Comparison of ENCODE assay signal across 29 cellular contexts in genomic region chr13:113613789-113614379, GRCh38. TPM values are rescaled to one million over a fixed set of nuclear protein-coding genes. Genes with fewer than 3 reads are reported as not detected.
"Had no signal": no experiment of that assay in that cellular context is flagged by ENCODE, and none has a peak within 500 bp of the region (broad histone marks: within the 10 kb centered on the region; RNA-seq: fewer than 3 reads in every experiment).

No MANE protein-coding gene starts in this region.

- H3K4me3 ChIP-seq: adrenal gland, breast epithelium, Peyer's patch, SJCRH30 had no signal

- H3K27me3 ChIP-seq: adrenal gland, breast epithelium, Peyer's patch, SJCRH30 had no signal

- H3K9me3 ChIP-seq: adrenal gland, breast epithelium, Peyer's patch, SJCRH30, SK-N-SH had no signal

- H3K9ac ChIP-seq: SK-N-SH had no signal

- H3K27ac ChIP-seq: adrenal gland, breast epithelium, Peyer's patch, SJCRH30, VCaP had no signal

- DNase-seq: activated CD4-positive, alpha-beta memory T cell treated with anti-CD3 and anti-CD28 coated beads, Interleukin-2, amount 10 ng/mL, durations not matched to agents 7 days and 5 days; activated CD4-positive, alpha-beta T cell treated with anti-CD3 and anti-CD28 coated beads for 36 hours; activated CD4-positive, alpha-beta T cell treated with anti-CD3 and anti-CD28 coated beads, Interleukin-2, amount 50 U/mL, for 1 hour; activated CD8-positive, alpha-beta memory T cell treated with anti-CD3 and anti-CD28 coated beads, Interleukin-2, amount 50 U/mL, for 4 hours; activated naive CD4-positive, alpha-beta T cell treated with anti-CD3 and anti-CD28 coated beads, Interleukin-2, amount 50 U/mL, for 16 hours; activated naive CD8-positive, alpha-beta T cell treated with anti-CD3 and anti-CD28 coated beads, Interleukin-2, amount 10 ng/mL, durations not matched to agents 7 days and 5 days; activated T-cell treated with anti-CD3 and anti-CD28 coated beads, Interleukin-2, amount 50 U/mL, for 72 hours; adrenal gland; aorta; caudate nucleus; Karpas-422; MM.1S; NCI-H1105; NCI-H1930; NCI-H2171; NCI-H2227 treated with DMSO at 0.1 percent for 48 hours; NCI-H526; NCI-H82; Peyer's patch; Right ventricle myocardium superior; SJCRH30; SK-N-SH; T-helper 1 cell had no signal

- H3K4me1 ChIP-seq: adrenal gland, breast epithelium, Peyer's patch, SJCRH30 had no signal

- H3K4me2 ChIP-seq: SK-N-SH had no signal

- H3K36me3 ChIP-seq: breast epithelium had no signal

- H3K27me3 Mint-ChIP-seq: activated CD4-positive, alpha-beta memory T cell treated with anti-CD3 and anti-CD28 coated beads, Interleukin-2, amount 10 ng/mL, durations not matched to agents 7 days and 5 days; activated CD4-positive, alpha-beta T cell treated with anti-CD3 and anti-CD28 coated beads for 36 hours; activated naive CD8-positive, alpha-beta T cell treated with anti-CD3 and anti-CD28 coated beads, Interleukin-2, amount 10 ng/mL, durations not matched to agents 7 days and 5 days had no signal

- H3K9me3 Mint-ChIP-seq: activated CD4-positive, alpha-beta memory T cell treated with anti-CD3 and anti-CD28 coated beads, Interleukin-2, amount 10 ng/mL, durations not matched to agents 7 days and 5 days; activated naive CD8-positive, alpha-beta T cell treated with anti-CD3 and anti-CD28 coated beads, Interleukin-2, amount 10 ng/mL, durations not matched to agents 7 days and 5 days; activated T-cell treated with anti-CD3 and anti-CD28 coated beads, Interleukin-2, amount 50 U/mL, for 72 hours; activated T-helper 2 cell treated with anti-CD3 and anti-CD28 coated beads, Interferon-gamma antibody, Interleukin-2, Interleukin-4, amounts not matched to agents 10 μg/mL and 5 μg/mL and 100 μg/mL, durations not matched to agents 14 hours and 24 hours and 36 hours had no signal

- ATAC-seq: activated CD4-positive, alpha-beta T cell treated with anti-CD3 and anti-CD28 coated beads for 36 hours; activated T-cell treated with anti-CD3 and anti-CD28 coated beads, Interleukin-2, amount 50 U/mL, for 72 hours had no signal

- H3K27ac Mint-ChIP-seq: activated CD4-positive, alpha-beta memory T cell treated with anti-CD3 and anti-CD28 coated beads, Interleukin-2, amount 10 ng/mL, durations not matched to agents 7 days and 5 days; activated CD4-positive, alpha-beta T cell treated with anti-CD3 and anti-CD28 coated beads for 36 hours; activated naive CD8-positive, alpha-beta T cell treated with anti-CD3 and anti-CD28 coated beads, Interleukin-2, amount 10 ng/mL, durations not matched to agents 7 days and 5 days; activated T-cell treated with anti-CD3 and anti-CD28 coated beads, Interleukin-2, amount 50 U/mL, for 72 hours; activated T-helper 2 cell treated with anti-CD3 and anti-CD28 coated beads, Interferon-gamma antibody, Interleukin-2, Interleukin-4, amounts not matched to agents 10 μg/mL and 5 μg/mL and 100 μg/mL, durations not matched to agents 14 hours and 24 hours and 36 hours had no signal

- H3K4me3 Mint-ChIP-seq: activated CD4-positive, alpha-beta memory T cell treated with anti-CD3 and anti-CD28 coated beads, Interleukin-2, amount 10 ng/mL, durations not matched to agents 7 days and 5 days; activated CD4-positive, alpha-beta T cell treated with anti-CD3 and anti-CD28 coated beads for 36 hours; activated naive CD8-positive, alpha-beta T cell treated with anti-CD3 and anti-CD28 coated beads, Interleukin-2, amount 10 ng/mL, durations not matched to agents 7 days and 5 days; activated T-cell treated with anti-CD3 and anti-CD28 coated beads, Interleukin-2, amount 50 U/mL, for 72 hours had no signal

- H3K4me1 Mint-ChIP-seq: activated CD4-positive, alpha-beta memory T cell treated with anti-CD3 and anti-CD28 coated beads, Interleukin-2, amount 10 ng/mL, durations not matched to agents 7 days and 5 days had no signal

RNA-seq across cellular contexts. Expression of gene ATP4B, which starts 44.1 kb away (rescaled TPM):
- total RNA-seq: activated CD4-positive, alpha-beta memory T cell treated with anti-CD3 and anti-CD28 coated beads, Interleukin-2, amount 10 ng/mL, durations not matched to agents 7 days and 5 days; activated CD4-positive, alpha-beta T cell treated with anti-CD3 and anti-CD28 coated beads for 36 hours; activated naive CD8-positive, alpha-beta T cell treated with anti-CD3 and anti-CD28 coated beads, Interleukin-2, amount 10 ng/mL, durations not matched to agents 7 days and 5 days; activated T-cell treated with anti-CD3 and anti-CD28 coated beads, Interleukin-2, amount 50 U/mL, for 72 hours; activated T-helper 2 cell treated with anti-CD3 and anti-CD28 coated beads, Interferon-gamma antibody, Interleukin-2, Interleukin-4, amounts not matched to agents 10 μg/mL and 5 μg/mL and 100 μg/mL, durations not matched to agents 14 hours and 24 hours and 36 hours; adrenal gland; aorta; breast epithelium; chondrocyte; NCI-H460; Peyer's patch; Right ventricle myocardium superior; SJCRH30; T-helper 2 cell treated with Interferon-gamma antibody and Interleukin-4, amounts not matched to agents 100 ng/mL and 5 ng/mL, for 36 hours had no signal
- polyA plus RNA-seq: adrenal gland, aorta, SK-N-SH had no signal

RNA-seq across cellular contexts. Expression of gene GRK1, which starts 53.1 kb away (rescaled TPM):
- total RNA-seq: activated CD4-positive, alpha-beta memory T cell treated with anti-CD3 and anti-CD28 coated beads, Interleukin-2, amount 10 ng/mL, durations not matched to agents 7 days and 5 days; activated naive CD8-positive, alpha-beta T cell treated with anti-CD3 and anti-CD28 coated beads, Interleukin-2, amount 10 ng/mL, durations not matched to agents 7 days and 5 days; breast epithelium; NCI-H460; SJCRH30; T-helper 2 cell treated with Interferon-gamma antibody and Interleukin-4, amounts not matched to agents 100 ng/mL and 5 ng/mL, for 36 hours had no signal
- polyA plus RNA-seq: aorta had no signal
